In the genomic region with DNA sequence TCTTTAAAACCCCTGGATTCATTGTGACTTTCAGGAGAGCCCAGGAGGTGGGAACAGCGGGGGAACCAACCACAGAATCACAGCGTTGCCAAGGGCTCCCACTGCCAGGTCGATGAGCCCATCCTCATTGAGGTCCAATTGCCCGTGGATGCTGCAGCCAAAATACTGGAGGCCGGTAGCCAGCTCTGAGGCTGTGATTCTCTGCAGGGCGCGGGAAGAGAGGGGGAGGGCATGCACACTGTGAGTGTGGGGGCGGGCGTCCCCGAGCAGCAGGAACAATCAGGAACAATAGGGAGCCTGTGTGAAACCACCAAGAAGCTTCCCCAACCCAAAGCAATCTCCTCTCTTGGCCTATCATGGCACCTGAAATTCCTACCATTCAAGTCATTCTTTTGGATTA, we compare ENCODE assay signal across 20 cellular contexts. TPM values are rescaled to one million over a fixed set of nuclear protein-coding genes. Genes with fewer than 3 reads are reported as not detected.
DNase-seq lines count a peak whose midpoint lies in the region; ATAC-seq and TF ChIP-seq lines count a peak whose summit lies in the region.
"Had no signal": no experiment of that assay in that cellular context is flagged by ENCODE, and none has a peak within 500 bp of the region (broad histone marks: within the 10 kb centered on the region; RNA-seq: fewer than 3 reads in every experiment).

No MANE protein-coding gene starts in this region.

- no peak for TF ChIP-seq CTCF in H9 (conservative IDR thresholded peaks at IDR 0.05)
- TF ChIP-seq CTCF in astrocyte of the cerebellum (IDR thresholded peaks at IDR 0.05; ENCODE audit: low read depth, low read length, missing control alignments), result no peak

- WGBS in H9 (ENCODE audit: extremely low coverage, insufficient read length, low lambda C conversion rate), result no CpG with 5 or more reads among the region's 10 CpGs

- ATAC-seq in activated CD4-positive, alpha-beta T cell treated with anti-CD3 and anti-CD28 coated beads for 36 hours, result no peak
- ATAC-seq: activated CD4-positive, CD25-positive, alpha-beta regulatory T cell treated with anti-CD3 and anti-CD28 coated beads, Interleukin-2, amount 50 U/mL, for 24 hours had no signal

- DNase-seq in H9 (no peak), astrocyte of the cerebellum (ENCODE audit: low read depth) (peak; percentile 38), iPS-NIHi11 (ENCODE audit: low spot score) (peak; percentile 54), superior temporal gyrus (ENCODE audit: extremely low spot score) (peak; percentile 36), LoVo (ENCODE audit: low spot score) (no peak)
- DNase-seq in activated CD4-positive, alpha-beta T cell treated with anti-CD3 and anti-CD28 coated beads for 36 hours, result no peak
- DNase-seq in activated CD4-positive, alpha-beta T cell treated with anti-CD3 and anti-CD28 coated beads, Interleukin-2, amount 50 U/mL, for 1 hour, result no peak
- DNase-seq in activated CD4-positive, alpha-beta T cell treated with anti-CD3 and anti-CD28 coated beads for 1 hour, result no peak
- DNase-seq: activated gamma-delta T cell; AML-193; amniotic stem cell; cortex of kidney; erythroblast; KBM-7; NCI-H1105; NCI-H2171; stimulated activated CD4-positive, alpha-beta T cell treated with anti-CD3 and anti-CD28 coated beads, Interleukin-4, amount 100 ng/mL, for 24 hours; T-helper 2 cell; tibial artery had no signal

- no peak overlapping the region for H3K23ac ChIP-seq in H9 (ENCODE audit: insufficient read length, low read depth, low read length)

- H4K91ac ChIP-seq in H9 (ENCODE audit: insufficient read length, low read depth, low read length), result no peak overlapping the region

- no peak overlapping the region for H3T11ph ChIP-seq in H9 (ENCODE audit: low read length)

- H3K56ac ChIP-seq in H9 (ENCODE audit: insufficient read length, low read depth, low read length), result no peak overlapping the region

- H3K79me1 ChIP-seq in H9 (ENCODE audit: insufficient read depth, low read depth, low read length, poor library complexity, severe bottlenecking), result no peaks in the 10 kb centered on the region

- no peak overlapping the region for H2AFZ ChIP-seq in H9 (ENCODE audit: low read length)

- CTCF ChIA-PET in activated CD4-positive, alpha-beta T cell treated with anti-CD3 and anti-CD28 coated beads for 36 hours (lab: Charles Lee), result no interaction called here

- in situ Hi-C loops in astrocyte of the cerebellum (cut with HindIII; ENCODE audit: low sequenced_read_pairs), result no loop called here

- H3K4me1 ChIP-seq in H9 (ENCODE audit: insufficient read depth, low read length), result peaks cover 5% of the 10 kb centered on the region; the same call in 1 of the 2 replicates

- H3K27ac Mint-ChIP-seq in H9, result peak overlapping the region in 2 of 3 experiments; percentile 25 to 30; a peak in 1 of 7 replicates
- H3K27ac Mint-ChIP-seq in activated CD4-positive, alpha-beta T cell treated with anti-CD3 and anti-CD28 coated beads for 36 hours, result no peak overlapping the region

- no peak overlapping the region for H3K4me3 ChIP-seq in astrocyte of the cerebellum (ENCODE audit: low read depth, low read length)
- H3K4me3 ChIP-seq: tibial artery had no signal

- peak overlapping the region; percentile 7 to 43; a peak in 3 of 5 replicates for H3K4me3 Mint-ChIP-seq in H9
- no peak overlapping the region for H3K4me3 Mint-ChIP-seq in activated CD4-positive, alpha-beta T cell treated with anti-CD3 and anti-CD28 coated beads for 36 hours

- H3K4ac ChIP-seq in H9 (ENCODE audit: low read depth, low read length), result no peak overlapping the region

- no peak overlapping the region for H3K18ac ChIP-seq in H9 (ENCODE audit: insufficient read length, low read depth, low read length)

- no peaks in the 10 kb centered on the region for H3K27me3 ChIP-seq in H9 (ENCODE audit: insufficient read depth, low read length)
- H3K27me3 ChIP-seq: tibial artery had no signal

- no peaks in the 10 kb centered on the region for H4K20me1 ChIP-seq in H9 (ENCODE audit: control insufficient read depth, insufficient read depth, insufficient read length)

- no peaks in the 10 kb centered on the region; a peak in 2 of 5 replicates for H3K9me3 Mint-ChIP-seq in H9
- H3K9me3 Mint-ChIP-seq in activated CD4-positive, alpha-beta T cell treated with anti-CD3 and anti-CD28 coated beads for 36 hours (ENCODE audit: low read depth), result no peaks in the 10 kb centered on the region

- no peak overlapping the region for H2AK5ac ChIP-seq in H9 (ENCODE audit: insufficient read length, low read length)

- H2BK12ac ChIP-seq in H9 (ENCODE audit: insufficient read length, low read depth, low read length), result no peak overlapping the region

- H2BK5ac ChIP-seq in H9 (ENCODE audit: insufficient read length, low read length), result no peak overlapping the region

- H3K27ac ChIP-seq in H9 (ENCODE audit: insufficient read length, low read depth, low read length), result no peak overlapping the region

- peaks cover 53 to 72% of the 10 kb centered on the region in 2 experiments for H3K4me1 Mint-ChIP-seq in H9
- peaks cover 38% of the 10 kb centered on the region for H3K4me1 Mint-ChIP-seq in activated CD4-positive, alpha-beta T cell treated with anti-CD3 and anti-CD28 coated beads for 36 hours

- no peak overlapping the region for H4K5ac ChIP-seq in H9 (ENCODE audit: insufficient read length, low read depth, low read length)

- peaks cover 19% of the 10 kb centered on the region for H3K27me3 Mint-ChIP-seq in H9 (ENCODE audit: low read depth)
- peaks cover 3% of the 10 kb centered on the region for H3K27me3 Mint-ChIP-seq in activated CD4-positive, alpha-beta T cell treated with anti-CD3 and anti-CD28 coated beads for 36 hours

- no peak overlapping the region for H2BK15ac ChIP-seq in H9 (ENCODE audit: low read depth, low read length)

- H3K9ac ChIP-seq in H9 (ENCODE audit: extremely low read depth, insufficient read length, low read length), result no peak overlapping the region

- H3K4me2 ChIP-seq in H9 (ENCODE audit: insufficient read depth, insufficient read length, low read length), result no peak overlapping the region

- POLR2A ChIA-PET in activated CD4-positive, alpha-beta T cell treated with anti-CD3 and anti-CD28 coated beads for 36 hours (lab: Charles Lee), result no interaction called here

- no peak overlapping the region for H2BK20ac ChIP-seq in H9 (ENCODE audit: low read depth, low read length, poor library complexity, severe bottlenecking)

- H3K36me3 Mint-ChIP-seq in H9 (ENCODE audit: insufficient read depth in 1 of 3, low read depth in 3 of 3), result no peaks in the 10 kb centered on the region
- no peaks in the 10 kb centered on the region for H3K36me3 Mint-ChIP-seq in activated CD4-positive, alpha-beta T cell treated with anti-CD3 and anti-CD28 coated beads for 36 hours (ENCODE audit: low read depth)

- no peak overlapping the region for H2BK120ac ChIP-seq in H9 (ENCODE audit: low read depth, low read length, poor library complexity, severe bottlenecking)

- H3K9me3 ChIP-seq in H9 (ENCODE audit: control insufficient read depth, low read depth, low read length), result no peaks in the 10 kb centered on the region
- H3K9me3 ChIP-seq: tibial artery had no signal

- H3K14ac ChIP-seq in H9 (ENCODE audit: insufficient read depth, low read length), result peak overlapping the region; percentile 48; the same call in 1 of the 2 replicates

- no peaks in the 10 kb centered on the region for H3K23me2 ChIP-seq in H9 (ENCODE audit: insufficient read length, low read depth, low read length, poor library complexity, severe bottlenecking)

- intact Hi-C loops in activated CD4-positive, alpha-beta T cell treated with anti-CD3 and anti-CD28 coated beads for 36 hours (cut with DNase I, micrococcal nuclease), result no loop called here

- H4K8ac ChIP-seq in H9 (replicated peaks; ENCODE audit: insufficient read length, low read depth, low read length), result no peak overlapping the region

- no peaks in the 10 kb centered on the region for H3K79me2 ChIP-seq in H9 (ENCODE audit: insufficient read depth, low read length)

RNA-seq across cellular contexts. Expression of a gene that starts 53.4 kb away (rescaled TPM):
- total RNA-seq in H9 (2021), result 77.9 and 83.3 TPM in 2 replicates
- 10 to 100 TPM; 41.1 to 50.0 TPM for total RNA-seq in activated CD4-positive, alpha-beta T cell treated with anti-CD3 and anti-CD28 coated beads for 36 hours

Comparison
In these comparisons a context has a peak if more than half of its experiments do, and no peak if none do; other contexts are left out.
1. DNase-seq: peak in astrocyte of the cerebellum (single experiment), iPS-NIHi11 (single experiment) and superior temporal gyrus (single experiment); none in H9 (single experiment), LoVo (single experiment), activated CD4-positive, alpha-beta T cell treated with anti-CD3 and anti-CD28 coated beads for 36 hours (single experiment), activated CD4-positive, alpha-beta T cell treated with anti-CD3 and anti-CD28 coated beads, Interleukin-2, amount 50 U/mL, for 1 hour (single experiment) and activated CD4-positive, alpha-beta T cell treated with anti-CD3 and anti-CD28 coated beads for 1 hour (single experiment).